In the genomic region with DNA sequence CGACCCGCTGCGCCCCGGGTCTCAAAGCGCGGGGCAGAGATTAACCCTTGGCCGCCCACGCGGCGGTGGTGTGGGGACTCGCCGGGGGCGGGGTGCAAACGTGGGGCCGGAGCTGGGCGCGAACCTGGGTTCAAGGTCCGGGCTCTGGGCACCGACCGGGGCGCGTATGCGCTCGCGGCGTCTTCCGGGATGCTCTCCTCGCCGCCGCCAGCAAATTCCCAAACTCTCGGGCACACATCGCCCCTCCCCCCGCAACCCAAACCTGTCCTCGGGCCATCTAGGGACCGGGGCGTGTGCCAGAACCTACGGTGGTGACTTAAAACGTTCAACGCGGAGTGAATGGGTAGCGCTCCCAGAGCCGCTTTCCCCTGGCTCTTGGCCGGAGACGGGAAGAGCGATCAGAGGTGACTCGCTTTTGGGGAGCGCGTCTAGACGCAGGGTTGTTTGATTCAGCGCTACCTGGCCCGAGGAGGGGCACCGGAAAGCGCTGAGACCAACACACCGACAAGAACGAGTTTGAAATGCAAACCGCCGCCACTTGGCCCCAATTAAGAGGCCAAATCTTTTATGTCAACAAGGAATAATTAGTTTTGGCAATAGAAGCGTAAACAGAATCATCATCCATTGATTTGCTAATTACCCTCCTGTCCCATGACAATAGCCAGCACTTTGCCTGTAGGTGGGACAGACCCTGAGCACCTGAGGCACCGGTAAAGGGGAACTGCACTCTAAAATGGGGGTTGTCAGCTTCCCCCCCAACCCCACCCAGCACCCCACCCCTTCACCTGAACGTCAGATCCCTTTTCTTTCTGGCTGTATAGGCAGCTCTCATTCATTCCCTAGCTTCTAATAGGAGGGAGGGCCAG, we compare ENCODE assay signal across 1 cellular context.
TF ChIP-seq lines count a peak whose summit lies in the region.

No MANE protein-coding gene starts in this region.

TF ChIP-seq in WTC11, 78 proteins besides CTCF, POLR2A, EP300 and RAD21 (continued from another document):
- TF ChIP-seq ZNF281 (CRISPR knock-in tag; IDR thresholded peaks at IDR 0.05) (peak; percentile 64), ZBTB43 (CRISPR knock-in tag; IDR thresholded peaks at IDR 0.05) (peak; percentile 75; the same call in 1 of the 2 replicates), NFE2L1 (CRISPR knock-in tag; IDR thresholded peaks at IDR 0.05) (0 out of 2 replicates have a peak, but pooled peaks have one; percentile 55), HMGA2 (CRISPR knock-in tag; IDR thresholded peaks at IDR 0.05) (0 out of 2 replicates have a peak, but pooled peaks have one; percentile 17), CREB1 (CRISPR knock-in tag; IDR thresholded peaks at IDR 0.05) (peak; percentile 68; the same call in 1 of the 2 replicates), USF1 (CRISPR knock-in tag; IDR thresholded peaks at IDR 0.05) (peak; percentile 31; the same call in 1 of the 2 replicates), MYBL2 (CRISPR knock-in tag; IDR thresholded peaks at IDR 0.05) (peak; percentile 79; the same call in 1 of the 2 replicates), FOXP4 (CRISPR knock-in tag; IDR thresholded peaks at IDR 0.05) (peak; percentile 94; the same call in 1 of the 2 replicates), ETV6 (CRISPR knock-in tag; IDR thresholded peaks at IDR 0.05) (peak; percentile 72; the same call in 1 of the 2 replicates), SP1 (CRISPR knock-in tag; conservative IDR thresholded peaks at IDR 0.05) (peak; percentile 57), FOXK1 (CRISPR knock-in tag; IDR thresholded peaks at IDR 0.05) (peak; percentile 93), CREM (CRISPR knock-in tag; IDR thresholded peaks at IDR 0.05) (no peak), ZNF671 (CRISPR knock-in tag; IDR thresholded peaks at IDR 0.05) (no peak)
- TF ChIP-seq, protein P1, sequence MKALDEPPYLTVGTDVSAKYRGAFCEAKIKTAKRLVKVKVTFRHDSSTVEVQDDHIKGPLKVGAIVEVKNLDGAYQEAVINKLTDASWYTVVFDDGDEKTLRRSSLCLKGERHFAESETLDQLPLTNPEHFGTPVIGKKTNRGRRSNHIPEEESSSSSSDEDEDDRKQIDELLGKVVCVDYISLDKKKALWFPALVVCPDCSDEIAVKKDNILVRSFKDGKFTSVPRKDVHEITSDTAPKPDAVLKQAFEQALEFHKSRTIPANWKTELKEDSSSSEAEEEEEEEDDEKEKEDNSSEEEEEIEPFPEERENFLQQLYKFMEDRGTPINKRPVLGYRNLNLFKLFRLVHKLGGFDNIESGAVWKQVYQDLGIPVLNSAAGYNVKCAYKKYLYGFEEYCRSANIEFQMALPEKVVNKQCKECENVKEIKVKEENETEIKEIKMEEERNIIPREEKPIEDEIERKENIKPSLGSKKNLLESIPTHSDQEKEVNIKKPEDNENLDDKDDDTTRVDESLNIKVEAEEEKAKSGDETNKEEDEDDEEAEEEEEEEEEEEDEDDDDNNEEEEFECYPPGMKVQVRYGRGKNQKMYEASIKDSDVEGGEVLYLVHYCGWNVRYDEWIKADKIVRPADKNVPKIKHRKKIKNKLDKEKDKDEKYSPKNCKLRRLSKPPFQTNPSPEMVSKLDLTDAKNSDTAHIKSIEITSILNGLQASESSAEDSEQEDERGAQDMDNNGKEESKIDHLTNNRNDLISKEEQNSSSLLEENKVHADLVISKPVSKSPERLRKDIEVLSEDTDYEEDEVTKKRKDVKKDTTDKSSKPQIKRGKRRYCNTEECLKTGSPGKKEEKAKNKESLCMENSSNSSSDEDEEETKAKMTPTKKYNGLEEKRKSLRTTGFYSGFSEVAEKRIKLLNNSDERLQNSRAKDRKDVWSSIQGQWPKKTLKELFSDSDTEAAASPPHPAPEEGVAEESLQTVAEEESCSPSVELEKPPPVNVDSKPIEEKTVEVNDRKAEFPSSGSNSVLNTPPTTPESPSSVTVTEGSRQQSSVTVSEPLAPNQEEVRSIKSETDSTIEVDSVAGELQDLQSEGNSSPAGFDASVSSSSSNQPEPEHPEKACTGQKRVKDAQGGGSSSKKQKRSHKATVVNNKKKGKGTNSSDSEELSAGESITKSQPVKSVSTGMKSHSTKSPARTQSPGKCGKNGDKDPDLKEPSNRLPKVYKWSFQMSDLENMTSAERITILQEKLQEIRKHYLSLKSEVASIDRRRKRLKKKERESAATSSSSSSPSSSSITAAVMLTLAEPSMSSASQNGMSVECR (CRISPR knock-in tag; IDR thresholded peaks at IDR 0.05; ENCODE audit: borderline replicate concordance) = 0 out of 2 replicates have a peak, but pooled peaks have one; percentile 44
TF ChIP-seq in WTC11: peak in this region for 18.
